Comparison of ENCODE assay signal across 8 cellular contexts in genomic region chr1:33348676-33349080, GRCh38. TPM values are rescaled to one million over a fixed set of nuclear protein-coding genes. Genes with fewer than 3 reads are reported as not detected.
A peak's percentile ranks its signal among the peaks of the same experiment; 100 is the strongest.
DNase-seq lines count a peak whose midpoint lies in the region; ATAC-seq and TF ChIP-seq lines count a peak whose summit lies in the region.

No MANE protein-coding gene starts in this region.

- H3K4me3 ChIP-seq in psoas muscle: peak overlapping the region; percentile 85

- peak overlapping the region; percentile 46 for H3K27ac ChIP-seq in foreskin keratinocyte
- H3K27ac ChIP-seq in psoas muscle: peak overlapping the region; percentile 98

- H3K4me1 Mint-ChIP-seq in activated CD8-positive, alpha-beta T cell treated with anti-CD3 and anti-CD28 coated beads, Interleukin-2, amount 10 ng/mL, durations not matched to agents 7 days and 5 days (ENCODE audit: low read depth): peaks cover 52% of the 10 kb centered on the region

- TF ChIP-seq CTCF in foreskin keratinocyte (conservative IDR thresholded peaks at IDR 0.05) (no peak), psoas muscle (IDR thresholded peaks at IDR 0.05) (no peak), GM13977 (IDR thresholded peaks at IDR 0.05; ENCODE audit: extremely low read depth, insufficient read depth, missing control alignments) (no peak)

- POLR2A ChIA-PET in activated CD8-positive, alpha-beta T cell treated with anti-CD3 and anti-CD28 coated beads, Interleukin-2, amount 10 ng/mL, durations not matched to agents 7 days and 5 days (lab: Charles Lee): interaction anchor here (0.6 to 1.0 kb wide), 2 partner anchors 27 to 187 kb away, joined by 3 read pairs; no protein-coding TSS in a partner anchor

- H3K27me3 ChIP-seq in foreskin keratinocyte: no peaks in the 10 kb centered on the region
- H3K27me3 ChIP-seq in psoas muscle (ENCODE audit: insufficient read depth in 3 of 3, low read length in 2 of 3): no peaks in the 10 kb centered on the region

- DNase-seq in NCI-H1105 treated with DMSO at 0.1 percent for 48 hours (lab: John Stamatoyannopoulos, UW) (peak; percentile 12), NCI-H1105 (lab: John Stamatoyannopoulos, UW) (no peak), foreskin keratinocyte (no peak), psoas muscle (peak; percentile 41 to 58), putamen (ENCODE audit: low spot score) (no peak), GM13977 (ENCODE audit: low spot score) (no peak)
- peak; percentile 35 for DNase-seq in activated CD8-positive, alpha-beta T cell treated with anti-CD3 and anti-CD28 coated beads, Interleukin-2, amount 10 ng/mL, durations not matched to agents 7 days and 5 days

- WGBS in psoas muscle, 3 donors: 3 to 4% (median 3%) methylated on average over 11 of the region's 11 CpGs

- H3K4me3 Mint-ChIP-seq in activated CD8-positive, alpha-beta T cell treated with anti-CD3 and anti-CD28 coated beads, Interleukin-2, amount 10 ng/mL, durations not matched to agents 7 days and 5 days: peak overlapping the region; percentile 95

- ATAC-seq in activated CD8-positive, alpha-beta T cell treated with anti-CD3 and anti-CD28 coated beads, Interleukin-2, amount 10 ng/mL, durations not matched to agents 7 days and 5 days: peak; percentile 14
- ATAC-seq in foreskin keratinocyte (no peak), psoas muscle (peak; percentile 26 to 47 (median 30)), HG03095 (IDR thresholded peaks at IDR 0.05; ENCODE audit: unreplicated experiment) (no peak)

- no peaks in the 10 kb centered on the region for H3K9me3 ChIP-seq in psoas muscle

- CTCF ChIA-PET in activated CD8-positive, alpha-beta T cell treated with anti-CD3 and anti-CD28 coated beads, Interleukin-2, amount 10 ng/mL, durations not matched to agents 7 days and 5 days (lab: Charles Lee): interaction anchor here (1.2 to 1.6 kb wide), 3 partner anchors 46 to 211 kb away, joined by 3 to 4 read pairs (median 3); no protein-coding TSS in a partner anchor

- intact Hi-C loops in psoas muscle (cut with DNase I): no loop called here

- peaks cover 7 to 26% of the 10 kb centered on the region in 2 donors for H3K36me3 ChIP-seq in psoas muscle (ENCODE audit: insufficient read depth in 1 of 2, low read depth in 1 of 2)

- H3K36me3 Mint-ChIP-seq in activated CD8-positive, alpha-beta T cell treated with anti-CD3 and anti-CD28 coated beads, Interleukin-2, amount 10 ng/mL, durations not matched to agents 7 days and 5 days (ENCODE audit: low read depth): peaks cover 28% of the 10 kb centered on the region

- H3K27me3 Mint-ChIP-seq in activated CD8-positive, alpha-beta T cell treated with anti-CD3 and anti-CD28 coated beads, Interleukin-2, amount 10 ng/mL, durations not matched to agents 7 days and 5 days (ENCODE audit: low read depth): peaks cover 3% of the 10 kb centered on the region

- no peaks in the 10 kb centered on the region for H3K9me3 Mint-ChIP-seq in activated CD8-positive, alpha-beta T cell treated with anti-CD3 and anti-CD28 coated beads, Interleukin-2, amount 10 ng/mL, durations not matched to agents 7 days and 5 days (ENCODE audit: insufficient read depth)

- peak overlapping the region; percentile 91 for H3K27ac Mint-ChIP-seq in activated CD8-positive, alpha-beta T cell treated with anti-CD3 and anti-CD28 coated beads, Interleukin-2, amount 10 ng/mL, durations not matched to agents 7 days and 5 days

- peaks cover 32% of the 10 kb centered on the region for H3K4me1 ChIP-seq in foreskin keratinocyte
- H3K4me1 ChIP-seq in psoas muscle: peaks cover 48% of the 10 kb centered on the region

- in situ Hi-C loops in GM13977 (cut with MboI; ENCODE audit: low pct_unique_long_range_greater_than_20kb, low sequenced_read_pairs, unreplicated experiment): no loop called here

RNA-seq across cellular contexts. Expression of gene A3GALT2, which starts 27.8 kb away (rescaled TPM):
- total RNA-seq in activated CD8-positive, alpha-beta T cell treated with anti-CD3 and anti-CD28 coated beads, Interleukin-2, amount 10 ng/mL, durations not matched to agents 7 days and 5 days: not detected
- total RNA-seq in foreskin keratinocyte (not detected in 2 replicates), psoas muscle (not detected)
- polyA plus RNA-seq in foreskin keratinocyte (not detected in 2 replicates), psoas muscle (not detected)

Comparison
In these comparisons a context has a peak if more than half of its experiments do, and no peak if none do; other contexts are left out.
1. DNase-seq: peak in NCI-H1105 treated with DMSO at 0.1 percent for 48 hours (single experiment), activated CD8-positive, alpha-beta T cell treated with anti-CD3 and anti-CD28 coated beads, Interleukin-2, amount 10 ng/mL, durations not matched to agents 7 days and 5 days (single experiment) and psoas muscle (2 of 2); none in NCI-H1105 (single experiment), foreskin keratinocyte (0 of 2), putamen (single experiment) and GM13977 (single experiment).
2. ATAC-seq: peak in activated CD8-positive, alpha-beta T cell treated with anti-CD3 and anti-CD28 coated beads, Interleukin-2, amount 10 ng/mL, durations not matched to agents 7 days and 5 days (single experiment) and psoas muscle (4 of 4); none in foreskin keratinocyte (single experiment) and HG03095 (single experiment).